ENCODE assay signal across 19 cellular contexts in genomic region chr5:62296998-62297397, GRCh38. TPM values are rescaled to one million over a fixed set of nuclear protein-coding genes. Genes with fewer than 3 reads are reported as not detected.
DNase-seq lines count a peak whose midpoint lies in the region; ATAC-seq, FAIRE-seq and TF ChIP-seq lines count a peak whose summit lies in the region.
"Had no signal": no experiment of that assay in that cellular context is flagged by ENCODE, and none has a peak within 500 bp of the region (broad histone marks: within the 10 kb centered on the region; RNA-seq: fewer than 3 reads in every experiment).

No MANE protein-coding gene starts in this region.

- ATAC-seq in CD4-positive, CD25-positive, alpha-beta regulatory T cell (ENCODE audit: low read depth in 2 of 2) = no peak
- ATAC-seq: body of pancreas had no signal

- DNase-seq in CD4-positive, CD25-positive, alpha-beta regulatory T cell = no peak
- DNase-seq in GM19239 (ENCODE audit: insufficient read length, low spot score) (no peak), OCI-M2 (lab: John Stamatoyannopoulos, UW; ENCODE audit: unreplicated experiment) (no peak), osteocyte (ENCODE audit: extremely low spot score, unreplicated experiment) (no peak), GDM1 (lab: John Stamatoyannopoulos, UW) (no peak), AG20443 (ENCODE audit: low spot score) (no peak)
- DNase-seq in T-helper 2 cell treated with Interferon-gamma antibody and Interleukin-4, amounts not matched to agents 5 μg/mL and 100 μg/mL, for 36 hours (ENCODE audit: low spot score) = peak; percentile 45
- DNase-seq in central memory CD4-positive, alpha-beta T cell = peak; percentile 31
- DNase-seq: activated effector memory CD4-positive, alpha-beta T cell treated with anti-CD3 and anti-CD28 coated beads, Interleukin-2, amount 50 U/mL, for 16 hours; body of pancreas; kidney; naive B cell; NCI-H2029; NCI-H446 treated with DMSO at 0.1 percent for 48 hours; stimulated activated CD4-positive, alpha-beta T cell treated with anti-CD3 and anti-CD28 coated beads, Interleukin-2, amount 100 ng/mL, for 48 hours; substantia nigra; uterus had no signal

- no peak for TF ChIP-seq CTCF in osteocyte (IDR thresholded peaks at IDR 0.05)

- H3K4me3 Mint-ChIP-seq in CD4-positive, CD25-positive, alpha-beta regulatory T cell = peak overlapping the region in 3 of 4 donors; percentile 52 to 79 (median 79)
- H3K4me3 Mint-ChIP-seq in T-helper 2 cell treated with Interferon-gamma antibody and Interleukin-4, amounts not matched to agents 5 μg/mL and 100 μg/mL, for 36 hours = peak overlapping the region; percentile 72
- no peak overlapping the region for H3K4me3 Mint-ChIP-seq in osteocyte (ENCODE audit: unreplicated experiment)
- H3K4me3 Mint-ChIP-seq: naive B cell had no signal

- peak; percentile 60 for FAIRE-seq in GM19239 (lab: Jason Lieb, UNC)
- FAIRE-seq: endothelial cell of umbilical vein, kidney had no signal

- H3K4me3 ChIP-seq in CD4-positive, CD25-positive, alpha-beta regulatory T cell (ENCODE audit: low read depth, low read length) = peak overlapping the region; percentile 52
- H3K4me3 ChIP-seq: body of pancreas, uterus had no signal

- H3K36me3 Mint-ChIP-seq in CD4-positive, CD25-positive, alpha-beta regulatory T cell = no peaks in the 10 kb centered on the region
- H3K36me3 Mint-ChIP-seq in T-helper 2 cell treated with Interferon-gamma antibody and Interleukin-4, amounts not matched to agents 5 μg/mL and 100 μg/mL, for 36 hours (ENCODE audit: low read depth) = peaks cover 36% of the 10 kb centered on the region
- peaks cover 2% of the 10 kb centered on the region for H3K36me3 Mint-ChIP-seq in osteocyte (ENCODE audit: unreplicated experiment)

- H3K36me3 ChIP-seq in CD4-positive, CD25-positive, alpha-beta regulatory T cell (ENCODE audit: control insufficient read depth, insufficient read depth, low read length) = no peaks in the 10 kb centered on the region
- H3K36me3 ChIP-seq: uterus had no signal

- no peaks in the 10 kb centered on the region for H3K27me3 Mint-ChIP-seq in CD4-positive, CD25-positive, alpha-beta regulatory T cell
- H3K27me3 Mint-ChIP-seq in T-helper 2 cell treated with Interferon-gamma antibody and Interleukin-4, amounts not matched to agents 5 μg/mL and 100 μg/mL, for 36 hours (ENCODE audit: low read depth) = no peaks in the 10 kb centered on the region
- peaks cover 54% of the 10 kb centered on the region for H3K27me3 Mint-ChIP-seq in osteocyte (ENCODE audit: unreplicated experiment)

- no peaks in the 10 kb centered on the region for H3K9me3 ChIP-seq in CD4-positive, CD25-positive, alpha-beta regulatory T cell (ENCODE audit: control insufficient read depth in 2 of 2, low read length in 2 of 2)
- H3K9me3 ChIP-seq: body of pancreas, uterus had no signal

- H3K4me1 ChIP-seq in CD4-positive, CD25-positive, alpha-beta regulatory T cell (ENCODE audit: control insufficient read depth, insufficient read depth, low read length, poor library complexity, severe bottlenecking) = peaks cover 32% of the 10 kb centered on the region
- H3K4me1 ChIP-seq: body of pancreas, uterus had no signal

- H3K27ac ChIP-seq in CD4-positive, CD25-positive, alpha-beta regulatory T cell (ENCODE audit: insufficient read depth, low read length, poor library complexity, severe bottlenecking) = no peak overlapping the region
- H3K27ac ChIP-seq: body of pancreas, RWPE1, uterus had no signal

- peak overlapping the region in 2 of 3 donors; percentile 68 to 91 for H3K27ac Mint-ChIP-seq in CD4-positive, CD25-positive, alpha-beta regulatory T cell
- peak overlapping the region; percentile 86 for H3K27ac Mint-ChIP-seq in T-helper 2 cell treated with Interferon-gamma antibody and Interleukin-4, amounts not matched to agents 5 μg/mL and 100 μg/mL, for 36 hours
- no peak overlapping the region for H3K27ac Mint-ChIP-seq in osteocyte (ENCODE audit: unreplicated experiment)
- H3K27ac Mint-ChIP-seq: naive B cell had no signal

- H3K4me1 Mint-ChIP-seq in CD4-positive, CD25-positive, alpha-beta regulatory T cell = peaks cover 32 to 57% (median 42%) of the 10 kb centered on the region in 4 donors
- peaks cover 65% of the 10 kb centered on the region for H3K4me1 Mint-ChIP-seq in T-helper 2 cell treated with Interferon-gamma antibody and Interleukin-4, amounts not matched to agents 5 μg/mL and 100 μg/mL, for 36 hours (ENCODE audit: low read depth)
- H3K4me1 Mint-ChIP-seq in osteocyte (ENCODE audit: unreplicated experiment) = no peaks in the 10 kb centered on the region
- H3K4me1 Mint-ChIP-seq: naive B cell had no signal

- no peaks in the 10 kb centered on the region for H3K27me3 ChIP-seq in CD4-positive, CD25-positive, alpha-beta regulatory T cell (ENCODE audit: control insufficient read depth, insufficient read depth, low read length)
- H3K27me3 ChIP-seq: body of pancreas, uterus had no signal

- peaks cover 0 to 4% (median 2%) of the 10 kb centered on the region in 7 donors for H3K9me3 Mint-ChIP-seq in CD4-positive, CD25-positive, alpha-beta regulatory T cell
- peaks cover 21% of the 10 kb centered on the region for H3K9me3 Mint-ChIP-seq in T-helper 2 cell treated with Interferon-gamma antibody and Interleukin-4, amounts not matched to agents 5 μg/mL and 100 μg/mL, for 36 hours
- no peaks in the 10 kb centered on the region for H3K9me3 Mint-ChIP-seq in osteocyte (ENCODE audit: unreplicated experiment)

RNA-seq across cellular contexts. Expression of gene KIF2A, which starts 9.0 kb away (rescaled TPM):
- total RNA-seq in CD4-positive, CD25-positive, alpha-beta regulatory T cell = 114 TPM
- polyA plus RNA-seq in CD4-positive, CD25-positive, alpha-beta regulatory T cell = 100 to 1,000 TPM; 135 to 191 (median 174) TPM
- total RNA-seq in osteocyte = 38.7 and 40.4 TPM in 2 replicates

Comparison
In these comparisons a context has a peak if more than half of its experiments do, and no peak if none do; other contexts are left out.
1. DNase-seq: peak in T-helper 2 cell treated with Interferon-gamma antibody and Interleukin-4, amounts not matched to agents 5 μg/mL and 100 μg/mL, for 36 hours (single experiment) and central memory CD4-positive, alpha-beta T cell (single experiment); none in CD4-positive, CD25-positive, alpha-beta regulatory T cell (0 of 3), GM19239 (single experiment), OCI-M2 (single experiment), osteocyte (single experiment), GDM1 (single experiment) and AG20443 (single experiment).